In genomic region chr3:23501201-23501824, GRCh38 we compare ENCODE assay signal across 23 cellular contexts.
DNase-seq lines count a peak whose midpoint lies in the region; ATAC-seq and TF ChIP-seq lines count a peak whose summit lies in the region.
"Had no signal": no experiment of that assay in that cellular context is flagged by ENCODE, and none has a peak within 500 bp of the region (broad histone marks: within the 10 kb centered on the region; RNA-seq: fewer than 3 reads in every experiment).

No MANE protein-coding gene starts in this region.

- no peaks in the 10 kb centered on the region for H3K79me2 ChIP-seq in HCT116 (ENCODE audit: insufficient read depth, low read length)

- TF ChIP-seq POLR2A in HCT116 (IDR thresholded peaks at IDR 0.05; ENCODE audit: borderline replicate concordance, extremely low read depth, insufficient read depth, insufficient read length): no peak
- no peak for TF ChIP-seq POLR2A in vagina (IDR thresholded peaks at IDR 0.05)

- POLR2A ChIA-PET in HCT116 (lab: Charles Lee): no interaction called here

- no peaks in the 10 kb centered on the region for H3K27me3 ChIP-seq in HCT116 (ENCODE audit: insufficient read depth, low read length)
- no peaks in the 10 kb centered on the region for H3K27me3 ChIP-seq in SJCRH30
- no peaks in the 10 kb centered on the region for H3K27me3 ChIP-seq in cardiac muscle cell
- H3K27me3 ChIP-seq in psoas muscle (ENCODE audit: insufficient read depth in 3 of 3, low read length in 2 of 3): no peaks in the 10 kb centered on the region
- H3K27me3 ChIP-seq in vagina: no peaks in the 10 kb centered on the region
- H3K27me3 ChIP-seq: ascending aorta, colonic mucosa, hepatocyte, ovary had no signal

- 32 to 43% (median 36%) methylated on average over 4 of the region's 4 CpGs for WGBS in psoas muscle, 3 donors

- H3K4me3 ChIP-seq in HCT116 (replicated peaks in 1 of 2; ENCODE audit: low read depth in 1 of 2, low read length in 2 of 2): no peak overlapping the region
- H3K4me3 ChIP-seq in SJCRH30: no peak overlapping the region
- H3K4me3 ChIP-seq in cardiac muscle cell: no peak overlapping the region
- H3K4me3 ChIP-seq in psoas muscle: peak overlapping the region; percentile 32
- no peak overlapping the region for H3K4me3 ChIP-seq in vagina
- H3K4me3 ChIP-seq: ascending aorta, colonic mucosa, hepatocyte, lung, ovary, thoracic aorta had no signal

- H4K20me1 ChIP-seq in HCT116 (ENCODE audit: insufficient read depth): no peaks in the 10 kb centered on the region

- no peak overlapping the region for H2AFZ ChIP-seq in HCT116 (ENCODE audit: low read depth, low read length, poor library complexity, severe bottlenecking)
- H2AFZ ChIP-seq: hepatocyte had no signal

- intact Hi-C loops in HCT116 (cut with micrococcal nuclease): no loop called here
- intact Hi-C loops in psoas muscle (cut with DNase I): no loop called here
- intact Hi-C loops in vagina (cut with DNase I): no loop called here

- H3K36me3 ChIP-seq in HCT116 (ENCODE audit: control insufficient read depth in 1 of 2, insufficient read depth in 2 of 2, low read length in 2 of 2) (no peaks in the 10 kb centered on the region), SJCRH30 (no peaks in the 10 kb centered on the region), cardiac muscle cell (no peaks in the 10 kb centered on the region), psoas muscle (ENCODE audit: insufficient read depth in 1 of 2, low read depth in 1 of 2) (no peaks in the 10 kb centered on the region), vagina (no peaks in the 10 kb centered on the region)
- H3K36me3 ChIP-seq: ascending aorta, colonic mucosa, ovary, thoracic aorta had no signal

- TF ChIP-seq CTCF in HCT116 (IDR thresholded peaks at IDR 0.05 in 2 of 3, conservative IDR thresholded peaks at IDR 0.05 in 1 of 3; ENCODE audit: borderline replicate concordance in 1 of 3, insufficient read depth in 1 of 3, low read depth in 2 of 3, low read length in 2 of 3) (no peak), cardiac muscle cell (IDR thresholded peaks at IDR 0.05; ENCODE audit: low read depth, low read length) (no peak), psoas muscle (IDR thresholded peaks at IDR 0.05) (no peak), vagina (IDR thresholded peaks at IDR 0.05) (no peak)

- H3K9me3 ChIP-seq in HCT116 (ENCODE audit: control insufficient read depth in 1 of 2, insufficient read depth in 1 of 2, low read depth in 1 of 2, low read length in 2 of 2) (no peaks in the 10 kb centered on the region), SJCRH30 (replicated peaks) (no peaks in the 10 kb centered on the region), cardiac muscle cell (ENCODE audit: low read depth) (no peaks in the 10 kb centered on the region), psoas muscle (no peaks in the 10 kb centered on the region), vagina (no peaks in the 10 kb centered on the region)
- H3K9me3 ChIP-seq: ascending aorta, colonic mucosa, ovary, thoracic aorta had no signal

- TF ChIP-seq RAD21 in HCT116 (IDR thresholded peaks at IDR 0.05; ENCODE audit: low read depth): no peak

- 0 out of 2 replicates have a peak, but pooled peaks cover 5% of the 10 kb centered on the region for H3K9me2 ChIP-seq in HCT116 (ENCODE audit: insufficient read depth)

- DNase-seq in HCT116 (ENCODE audit: low read depth, low spot score) (no peak), SJCRH30 (peak; percentile 36 to 73), cardiac muscle cell (ENCODE audit: low read depth in 1 of 2, low spot score in 1 of 2) (peak; percentile 16 to 33), psoas muscle (no peak), vagina (ENCODE audit: extremely low spot score in 2 of 2) (no peak), NCI-H1092 (lab: John Stamatoyannopoulos, UW) (no peak), substantia nigra (lab: John Stamatoyannopoulos, UW) (no peak)
- no peak for DNase-seq in stimulated activated naive CD4-positive, alpha-beta T cell (lab: John Stamatoyannopoulos, UW)
- DNase-seq: activated CD4-positive, alpha-beta T cell treated with anti-CD3 and anti-CD28 coated beads for 1 hour; CD8-positive, alpha-beta T cell; colonic mucosa; DMS53; Kasumi-1; NCI-H2081 treated with DMSO at 0.1 percent for 48 hours; NCI-H510A treated with DMSO at 0.1 percent for 48 hours; ovary; SW 1271 had no signal

- CTCF ChIA-PET in HCT116 (lab: Charles Lee): no interaction called here

- no peak overlapping the region for H3K9ac ChIP-seq in HCT116 (ENCODE audit: low read length)

- BruUV-seq in HCT116 (replicated peaks; lab: Mats Ljungman, UMichigan): no TSS peak

- RAD21 ChIA-PET in HCT116 (lab: Charles Lee; ENCODE audit: low non-redundant PET in 1 of 2, low total read pairs in 2 of 2, uncharacterized antibody in 2 of 2, unreplicated experiment in 2 of 2): no interaction called here

- H3K4me1 ChIP-seq in HCT116 (ENCODE audit: control insufficient read depth in 1 of 2, insufficient read depth in 2 of 2, low read length in 2 of 2): peaks cover 0 to 8% of the 10 kb centered on the region in 2 experiments; a peak in 1 of 4 replicates
- peaks cover 10% of the 10 kb centered on the region for H3K4me1 ChIP-seq in SJCRH30
- peaks cover 13% of the 10 kb centered on the region for H3K4me1 ChIP-seq in cardiac muscle cell (ENCODE audit: low read depth)
- peaks cover 36% of the 10 kb centered on the region for H3K4me1 ChIP-seq in psoas muscle
- peaks cover 9% of the 10 kb centered on the region for H3K4me1 ChIP-seq in vagina
- H3K4me1 ChIP-seq: colonic mucosa had no signal

- no peak for ATAC-seq in HCT116
- peak; percentile 88 to 96 (median 94) for ATAC-seq in psoas muscle
- ATAC-seq: CD8-positive, alpha-beta T cell; sciatic nerve; stimulated activated memory B cell treated with anti-CD40 and anti-IgM and Interleukin-4, amounts not matched to agents 10 μg/mL and 1 μg/mL and 100 μg/mL, for 72 hours had no signal

- peak overlapping the region; percentile 26; the same call in 1 of the 2 replicates for H3K4me2 ChIP-seq in HCT116 (ENCODE audit: low read length)
- H3K4me2 ChIP-seq: hepatocyte had no signal

- H3K27ac ChIP-seq in HCT116 (ENCODE audit: low read depth, low read length): no peak overlapping the region
- no peak overlapping the region for H3K27ac ChIP-seq in SJCRH30
- H3K27ac ChIP-seq in cardiac muscle cell: peak overlapping the region; percentile 66
- H3K27ac ChIP-seq in psoas muscle: peak overlapping the region; percentile 85
- no peak overlapping the region for H3K27ac ChIP-seq in vagina
- H3K27ac ChIP-seq in substantia nigra (ENCODE audit: low read depth, low read length, poor library complexity, severe bottlenecking): no peak overlapping the region
- H3K27ac ChIP-seq: ascending aorta, colonic mucosa, hepatocyte, ovary, thoracic aorta had no signal

TF ChIP-seq in HCT116, 20 proteins besides CTCF, POLR2A, EP300 and RAD21:
- no peak for TF ChIP-seq SRF (IDR thresholded peaks at IDR 0.05; ENCODE audit: low read depth)
- no peak for TF ChIP-seq EZH2phosphoT487 (IDR thresholded peaks at IDR 0.05; ENCODE audit: borderline replicate concordance)
- no peak for TF ChIP-seq SP1 (IDR thresholded peaks at IDR 0.05; ENCODE audit: low read depth)
- no peak for TF ChIP-seq POLR2AphosphoS5 (IDR thresholded peaks at IDR 0.05; ENCODE audit: low read depth, low read length)
- no peak for TF ChIP-seq TCF7L2 (IDR thresholded peaks at IDR 0.05; ENCODE audit: borderline replicate concordance, extremely low read depth, insufficient read depth, insufficient read length)
- no peak for TF ChIP-seq JUND (IDR thresholded peaks at IDR 0.05)
- no peak for TF ChIP-seq FOSL1 (IDR thresholded peaks at IDR 0.05; ENCODE audit: low read depth)
- TF ChIP-seq YY1 (IDR thresholded peaks at IDR 0.05; ENCODE audit: extremely low read depth, insufficient replicate concordance, low read depth, low read length): no peak
- no peak for TF ChIP-seq EZH2 (IDR thresholded peaks at IDR 0.05)
- TF ChIP-seq EGR1 (IDR thresholded peaks at IDR 0.05; ENCODE audit: low read depth): no peak
- TF ChIP-seq ZFX (IDR thresholded peaks at IDR 0.05): no peak
- no peak for TF ChIP-seq ZNF274 (IDR thresholded peaks at IDR 0.05; ENCODE audit: low read depth, low read length)

Comparison
In these comparisons a context has a peak if more than half of its experiments do, and no peak if none do; other contexts are left out.
1. DNase-seq: peak in SJCRH30 (2 of 2) and cardiac muscle cell (2 of 2); none in HCT116 (single experiment), psoas muscle (0 of 2), stimulated activated naive CD4-positive, alpha-beta T cell (0 of 6), vagina (0 of 2), NCI-H1092 (single experiment) and substantia nigra (0 of 49).
2. H3K27ac ChIP-seq: peak in cardiac muscle cell (single experiment) and psoas muscle (single experiment); none in HCT116 (single experiment), SJCRH30 (single experiment), vagina (single experiment) and substantia nigra (single experiment).